ENCODE assay signal across 2 cellular contexts in the genomic region with DNA sequence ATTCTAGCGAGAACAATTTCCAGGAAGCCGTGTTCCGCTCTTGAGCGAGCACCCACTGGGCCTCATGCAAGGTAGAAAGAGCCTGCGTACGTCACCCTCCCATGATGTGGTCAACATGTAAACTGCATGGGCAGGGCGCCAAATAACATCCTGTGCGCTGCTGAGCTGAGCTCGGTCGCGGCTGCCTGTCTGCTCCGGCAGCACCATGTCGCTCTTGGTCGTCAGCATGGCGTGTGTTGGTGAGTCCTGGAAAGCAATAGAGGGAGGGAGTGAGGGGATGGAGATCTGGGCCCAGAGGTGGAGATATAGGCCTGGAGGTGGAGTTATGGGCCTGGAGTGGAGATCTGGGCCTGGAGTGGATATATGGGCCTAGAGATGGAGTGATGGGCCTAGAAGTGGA. TPM values are rescaled to one million over a fixed set of nuclear protein-coding genes. Genes with fewer than 3 reads are reported as not detected.
"Had no signal": no experiment of that assay in that cellular context is flagged by ENCODE, and none has a peak within 500 bp of the region (broad histone marks: within the 10 kb centered on the region; RNA-seq: fewer than 3 reads in every experiment).

A gene (plus strand): TSS at position 148 of the 400 bp plus-strand sequence. CDS start 58 bp downstream, at position 206.

RNA-seq across cellular contexts. Expression of the gene that starts here (rescaled TPM):
- total RNA-seq: G401, GM12878 had no signal
